ENCODE assay signal across 1 cellular context in the genomic region with DNA sequence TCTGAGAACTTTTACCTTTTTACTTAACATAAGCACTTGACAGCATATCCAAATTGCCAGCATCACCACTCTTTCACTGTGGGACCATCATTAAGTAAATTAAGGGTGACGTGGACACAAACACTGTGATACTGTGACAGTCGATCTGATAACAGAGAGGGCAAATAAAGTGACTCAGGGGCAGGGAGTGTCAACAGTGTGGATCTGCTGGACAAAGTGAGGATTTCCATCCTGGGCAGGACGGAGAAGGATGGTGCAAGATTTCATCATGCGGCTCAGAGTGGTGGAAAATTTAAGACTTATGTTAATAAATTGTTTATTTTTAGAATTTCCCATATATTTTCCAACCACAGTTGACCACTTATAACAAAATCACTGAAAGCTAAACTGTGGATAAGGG.
A peak's percentile ranks its signal among the peaks of the same experiment; 100 is the strongest.
TF ChIP-seq lines count a peak whose summit lies in the region.

No MANE protein-coding gene starts in this region.

TF ChIP-seq in HepG2, 621 proteins besides CTCF, POLR2A, EP300 and RAD21 (continued from another document):
- TF ChIP-seq, protein P1, sequence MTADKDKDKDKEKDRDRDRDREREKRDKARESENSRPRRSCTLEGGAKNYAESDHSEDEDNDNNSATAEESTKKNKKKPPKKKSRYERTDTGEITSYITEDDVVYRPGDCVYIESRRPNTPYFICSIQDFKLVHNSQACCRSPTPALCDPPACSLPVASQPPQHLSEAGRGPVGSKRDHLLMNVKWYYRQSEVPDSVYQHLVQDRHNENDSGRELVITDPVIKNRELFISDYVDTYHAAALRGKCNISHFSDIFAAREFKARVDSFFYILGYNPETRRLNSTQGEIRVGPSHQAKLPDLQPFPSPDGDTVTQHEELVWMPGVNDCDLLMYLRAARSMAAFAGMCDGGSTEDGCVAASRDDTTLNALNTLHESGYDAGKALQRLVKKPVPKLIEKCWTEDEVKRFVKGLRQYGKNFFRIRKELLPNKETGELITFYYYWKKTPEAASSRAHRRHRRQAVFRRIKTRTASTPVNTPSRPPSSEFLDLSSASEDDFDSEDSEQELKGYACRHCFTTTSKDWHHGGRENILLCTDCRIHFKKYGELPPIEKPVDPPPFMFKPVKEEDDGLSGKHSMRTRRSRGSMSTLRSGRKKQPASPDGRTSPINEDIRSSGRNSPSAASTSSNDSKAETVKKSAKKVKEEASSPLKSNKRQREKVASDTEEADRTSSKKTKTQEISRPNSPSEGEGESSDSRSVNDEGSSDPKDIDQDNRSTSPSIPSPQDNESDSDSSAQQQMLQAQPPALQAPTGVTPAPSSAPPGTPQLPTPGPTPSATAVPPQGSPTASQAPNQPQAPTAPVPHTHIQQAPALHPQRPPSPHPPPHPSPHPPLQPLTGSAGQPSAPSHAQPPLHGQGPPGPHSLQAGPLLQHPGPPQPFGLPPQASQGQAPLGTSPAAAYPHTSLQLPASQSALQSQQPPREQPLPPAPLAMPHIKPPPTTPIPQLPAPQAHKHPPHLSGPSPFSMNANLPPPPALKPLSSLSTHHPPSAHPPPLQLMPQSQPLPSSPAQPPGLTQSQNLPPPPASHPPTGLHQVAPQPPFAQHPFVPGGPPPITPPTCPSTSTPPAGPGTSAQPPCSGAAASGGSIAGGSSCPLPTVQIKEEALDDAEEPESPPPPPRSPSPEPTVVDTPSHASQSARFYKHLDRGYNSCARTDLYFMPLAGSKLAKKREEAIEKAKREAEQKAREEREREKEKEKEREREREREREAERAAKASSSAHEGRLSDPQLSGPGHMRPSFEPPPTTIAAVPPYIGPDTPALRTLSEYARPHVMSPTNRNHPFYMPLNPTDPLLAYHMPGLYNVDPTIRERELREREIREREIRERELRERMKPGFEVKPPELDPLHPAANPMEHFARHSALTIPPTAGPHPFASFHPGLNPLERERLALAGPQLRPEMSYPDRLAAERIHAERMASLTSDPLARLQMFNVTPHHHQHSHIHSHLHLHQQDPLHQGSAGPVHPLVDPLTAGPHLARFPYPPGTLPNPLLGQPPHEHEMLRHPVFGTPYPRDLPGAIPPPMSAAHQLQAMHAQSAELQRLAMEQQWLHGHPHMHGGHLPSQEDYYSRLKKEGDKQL (CRISPR knock-in tag; IDR thresholded peaks at IDR 0.05; ENCODE audit: low read depth): peak; percentile 74
